In the genomic region with DNA sequence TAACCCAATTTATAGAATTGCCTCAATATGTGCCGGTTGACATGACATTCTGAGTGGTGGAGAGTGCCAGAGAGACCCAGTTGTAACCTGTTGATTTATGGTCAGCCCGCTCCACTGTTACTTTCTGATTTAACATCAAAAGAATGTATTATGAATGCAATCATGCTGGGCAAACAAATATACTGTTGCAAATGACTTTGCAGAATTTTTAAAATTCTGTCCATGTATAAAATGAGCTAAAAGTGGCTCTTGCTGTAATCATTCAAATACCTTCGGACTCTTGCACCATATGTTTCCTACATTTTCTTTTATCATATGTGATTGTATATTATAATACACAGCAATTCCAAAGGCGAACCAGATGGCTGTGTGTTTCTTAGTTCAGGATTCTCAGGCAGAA, we compare ENCODE assay signal across 13 cellular contexts.
"Had no signal": no experiment of that assay in that cellular context is flagged by ENCODE, and none has a peak within 500 bp of the region (broad histone marks: within the 10 kb centered on the region; RNA-seq: fewer than 3 reads in every experiment).

No MANE protein-coding gene starts in this region.

- H3K27ac ChIP-seq: ovary, right lobe of liver had no signal

- H3K4me3 ChIP-seq: lung, ovary, right lobe of liver had no signal

- H3K27me3 ChIP-seq: ovary, right lobe of liver had no signal

- DNase-seq: activated CD4-positive, CD25-positive, alpha-beta regulatory T cell treated with anti-CD3 and anti-CD28 coated beads, Interleukin-2, amount 50 U/mL, for 72 hours; activated naive CD4-positive, alpha-beta T cell treated with anti-CD3 and anti-CD28 coated beads, Interleukin-2, amount 10 ng/mL, durations not matched to agents 7 days and 5 days; cerebellar nuclear complex; dermis blood vessel endothelial cell; effector memory CD8-positive, alpha-beta T cell; islet precursor cell; midbrain; ovary; right lobe of liver; T-cell; T1000 had no signal

- H3K36me3 ChIP-seq: ovary, right lobe of liver had no signal

- ATAC-seq: activated T-helper 17 cell treated with anti-CD3 and anti-CD28 coated beads, Interleukin-2, amount 50 U/mL, for 72 hours; effector memory CD8-positive, alpha-beta T cell; right lobe of liver; T-cell had no signal

- H3K4me1 ChIP-seq: right lobe of liver had no signal

- H3K9me3 ChIP-seq: ovary, right lobe of liver had no signal
